Comparison of ENCODE assay signal across 24 cellular contexts in genomic region chr3:64773150-64773549, GRCh38.
DNase-seq lines count a peak whose midpoint lies in the region; ATAC-seq, FAIRE-seq and TF ChIP-seq lines count a peak whose summit lies in the region.
"Had no signal": no experiment of that assay in that cellular context is flagged by ENCODE, and none has a peak within 500 bp of the region (broad histone marks: within the 10 kb centered on the region; RNA-seq: fewer than 3 reads in every experiment).

No MANE protein-coding gene starts in this region.

- H3K36me3 ChIP-seq in keratinocyte (ENCODE audit: control insufficient read depth in 2 of 2, extremely low read depth in 1 of 2, insufficient read depth in 2 of 2, low read length in 2 of 2) (no peaks in the 10 kb centered on the region), thoracic aorta (no peaks in the 10 kb centered on the region)
- H3K36me3 ChIP-seq: BLaER1 treated with 17β-estradiol and CSF1 and Interleukin-3, amounts not matched to agents 10 nM and 100 nM; HAP-1; SJCRH30 had no signal

- FAIRE-seq in keratinocyte (lab: Jason Lieb, UNC): no peak
- FAIRE-seq: GM12878, K562 had no signal

- H3K9ac ChIP-seq in keratinocyte (ENCODE audit: control insufficient read depth, extremely low read depth, insufficient read depth, low read length): no peak overlapping the region
- H3K9ac ChIP-seq: BLaER1 treated with 17β-estradiol and CSF1 and Interleukin-3, amounts not matched to agents 10 nM and 100 nM; GM23248 had no signal

- no peaks in the 10 kb centered on the region for H3K79me2 ChIP-seq in keratinocyte (ENCODE audit: control insufficient read depth, insufficient read depth, low read length)

- ATAC-seq in thoracic aorta (ENCODE audit: insufficient number of reproducible peaks, low FRiP score, low read depth): no peak
- ATAC-seq: GM12878, K562 had no signal

- no peaks in the 10 kb centered on the region for H3K9me3 ChIP-seq in keratinocyte (ENCODE audit: control insufficient read depth, low read depth, low read length)
- no peaks in the 10 kb centered on the region for H3K9me3 ChIP-seq in thoracic aorta
- H3K9me3 ChIP-seq: HAP-1, SJCRH30 had no signal

- DNase-seq in SKM-1 treated with dmso at 0.1 percent for 144 hours (lab: John Stamatoyannopoulos, UW; ENCODE audit: unreplicated experiment) (peak; percentile 23), SKM-1 (lab: John Stamatoyannopoulos, UW; ENCODE audit: unreplicated experiment) (no peak), Kasumi-1 (lab: John Stamatoyannopoulos, UW) (peak; percentile 5 to 11), keratinocyte (ENCODE audit: low read depth, low spot score) (no peak), thoracic aorta (ENCODE audit: low spot score) (no peak), NCI-H2081 treated with DMSO at 0.1 percent for 48 hours (lab: John Stamatoyannopoulos, UW) (no peak)
- no peak for DNase-seq in stimulated activated CD4-positive, alpha-beta T cell treated with anti-CD3 and anti-CD28 coated beads, Interleukin-4, amount 100 ng/mL, for 1 hour
- DNase-seq: 8988T; Caco-2; CD4-positive, alpha-beta memory T cell; DND-41; GM23248; NCI-H1105 treated with DMSO at 0.1 percent for 48 hours; NCI-H2029 treated with DMSO at 0.1 percent for 48 hours; NCI-H2171; NCI-H345; NCI-H524; NCI-H774; NK-92 treated with Interleukin-12 subunit alpha and Interleukin-12 subunit beta, amount 100 ng/mL, for 24 hours; SJCRH30 had no signal

- no peak for TF ChIP-seq CTCF in keratinocyte (optimal IDR thresholded peaks at IDR 0.05 in 1 of 3, IDR thresholded peaks at IDR 0.05 in 1 of 3, conservative IDR thresholded peaks at IDR 0.05 in 1 of 3; ENCODE audit: extremely low read depth in 1 of 3, insufficient read depth in 2 of 3, low read length in 3 of 3)
- TF ChIP-seq CTCF in thoracic aorta (IDR thresholded peaks at IDR 0.05): no peak

- H3K4me1 ChIP-seq in keratinocyte (ENCODE audit: control insufficient read depth, extremely low read depth, insufficient read depth, low read length) (no peaks in the 10 kb centered on the region), thoracic aorta (ENCODE audit: control insufficient read depth in 1 of 2, low read depth in 2 of 2) (peaks cover 0 to 5% of the 10 kb centered on the region in 2 donors)
- H3K4me1 ChIP-seq: BLaER1 treated with 17β-estradiol and CSF1 and Interleukin-3, amounts not matched to agents 10 nM and 100 nM; Caco-2; HAP-1; SJCRH30 had no signal

- H3K9me1 ChIP-seq in keratinocyte (ENCODE audit: control insufficient read depth, extremely low read depth, insufficient read depth, low read length): no peaks in the 10 kb centered on the region

- H3K27me3 ChIP-seq in keratinocyte (ENCODE audit: control insufficient read depth, extremely low read depth, insufficient read depth, low read length) (no peaks in the 10 kb centered on the region), thoracic aorta (replicated peaks; ENCODE audit: insufficient read depth) (no peaks in the 10 kb centered on the region)
- H3K27me3 ChIP-seq: BLaER1 treated with 17β-estradiol and CSF1 and Interleukin-3, amounts not matched to agents 10 nM and 100 nM; SJCRH30 had no signal

- peak overlapping the region; percentile 19 for H2AFZ ChIP-seq in keratinocyte (ENCODE audit: control insufficient read depth, low read length)
- H2AFZ ChIP-seq: GM23248 had no signal

- H4K20me1 ChIP-seq in keratinocyte (ENCODE audit: control insufficient read depth, extremely low read depth, insufficient read depth, low read length): no peaks in the 10 kb centered on the region
- H4K20me1 ChIP-seq: BLaER1 treated with 17β-estradiol and CSF1 and Interleukin-3, amounts not matched to agents 10 nM and 100 nM had no signal

- no peak overlapping the region for H3K4me2 ChIP-seq in keratinocyte (ENCODE audit: control insufficient read depth, extremely low read depth, insufficient read depth, low read depth, low read length)
- H3K4me2 ChIP-seq: BLaER1 treated with 17β-estradiol and CSF1 and Interleukin-3, amounts not matched to agents 10 nM and 100 nM had no signal

- H3K4me3 ChIP-seq in keratinocyte (ENCODE audit: control insufficient read depth in 2 of 3, extremely low read depth in 1 of 3, insufficient read depth in 2 of 3, low read depth in 1 of 3, low read length in 3 of 3) (no peak overlapping the region), thoracic aorta (peak overlapping the region; percentile 1)
- H3K4me3 ChIP-seq: BLaER1 treated with 17β-estradiol and CSF1 and Interleukin-3, amounts not matched to agents 10 nM and 100 nM; GM12878; GM23248; HAP-1; K562; SJCRH30 had no signal

- H3K27ac ChIP-seq in keratinocyte (ENCODE audit: control insufficient read depth, insufficient read depth, low read length) (no peak overlapping the region), thoracic aorta (no peak overlapping the region)
- H3K27ac ChIP-seq: BLaER1 treated with 17β-estradiol and CSF1 and Interleukin-3, amounts not matched to agents 10 nM and 100 nM; GM23248; SJCRH30 had no signal

- dilution Hi-C loops in keratinocyte (cut with MboI; ENCODE audit: extremely low pct_ligation_motif_present, low sequenced_read_pairs): no loop called here

Comparison
In these comparisons a context has a peak if more than half of its experiments do, and no peak if none do; other contexts are left out.
1. DNase-seq: peak in SKM-1 treated with dmso at 0.1 percent for 144 hours (single experiment) and Kasumi-1 (2 of 2); none in SKM-1 (single experiment), keratinocyte (single experiment), thoracic aorta (single experiment), NCI-H2081 treated with DMSO at 0.1 percent for 48 hours (single experiment) and stimulated activated CD4-positive, alpha-beta T cell treated with anti-CD3 and anti-CD28 coated beads, Interleukin-4, amount 100 ng/mL, for 1 hour (single experiment).